Comparison of ENCODE assay signal across 1 cellular context in the genomic region with DNA sequence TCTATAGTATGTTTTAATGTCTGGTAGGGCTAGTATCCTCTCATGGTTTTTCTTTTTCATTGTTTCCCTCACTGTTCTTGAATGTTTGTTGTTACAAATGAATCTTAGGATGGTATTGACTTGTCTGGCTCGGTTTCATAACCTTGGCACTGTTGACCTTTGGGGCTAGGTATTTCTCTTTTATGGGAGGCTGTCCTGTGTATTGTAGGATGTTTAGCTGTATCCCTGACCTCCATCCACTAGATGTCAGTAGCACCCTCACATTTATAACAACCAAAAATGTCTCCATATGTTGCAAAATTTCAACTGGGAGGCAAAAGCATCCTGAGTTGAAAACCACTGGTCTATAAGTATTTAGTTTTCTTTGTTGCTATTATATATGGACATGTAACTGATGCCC.
TF ChIP-seq lines count a peak whose summit lies in the region.

No MANE protein-coding gene starts in this region.

TF ChIP-seq in HepG2, 621 proteins besides CTCF, POLR2A, EP300 and RAD21 (continued from another document and continues in another):
- TF ChIP-seq TCF7 (IDR thresholded peaks at IDR 0.05; ENCODE audit: low read depth) = peak; percentile 36; the same call in 1 of the 2 replicates
- TF ChIP-seq, protein P1, sequence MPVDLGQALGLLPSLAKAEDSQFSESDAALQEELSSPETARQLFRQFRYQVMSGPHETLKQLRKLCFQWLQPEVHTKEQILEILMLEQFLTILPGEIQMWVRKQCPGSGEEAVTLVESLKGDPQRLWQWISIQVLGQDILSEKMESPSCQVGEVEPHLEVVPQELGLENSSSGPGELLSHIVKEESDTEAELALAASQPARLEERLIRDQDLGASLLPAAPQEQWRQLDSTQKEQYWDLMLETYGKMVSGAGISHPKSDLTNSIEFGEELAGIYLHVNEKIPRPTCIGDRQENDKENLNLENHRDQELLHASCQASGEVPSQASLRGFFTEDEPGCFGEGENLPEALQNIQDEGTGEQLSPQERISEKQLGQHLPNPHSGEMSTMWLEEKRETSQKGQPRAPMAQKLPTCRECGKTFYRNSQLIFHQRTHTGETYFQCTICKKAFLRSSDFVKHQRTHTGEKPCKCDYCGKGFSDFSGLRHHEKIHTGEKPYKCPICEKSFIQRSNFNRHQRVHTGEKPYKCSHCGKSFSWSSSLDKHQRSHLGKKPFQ (CRISPR knock-in tag; IDR thresholded peaks at IDR 0.05; ENCODE audit: insufficient replicate concordance) = no peak
- TF ChIP-seq, protein P2, sequence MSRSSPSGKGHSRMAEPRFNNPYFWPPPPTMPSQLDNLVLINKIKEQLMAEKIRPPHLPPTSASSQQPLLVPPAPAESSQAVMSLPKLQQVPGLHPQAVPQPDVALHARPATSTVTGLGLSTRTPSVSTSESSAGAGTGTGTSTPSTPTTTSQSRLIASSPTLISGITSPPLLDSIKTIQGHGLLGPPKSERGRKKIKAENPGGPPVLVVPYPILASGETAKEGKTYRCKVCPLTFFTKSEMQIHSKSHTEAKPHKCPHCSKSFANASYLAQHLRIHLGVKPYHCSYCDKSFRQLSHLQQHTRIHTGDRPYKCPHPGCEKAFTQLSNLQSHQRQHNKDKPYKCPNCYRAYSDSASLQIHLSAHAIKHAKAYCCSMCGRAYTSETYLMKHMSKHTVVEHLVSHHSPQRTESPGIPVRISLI (CRISPR knock-in tag; IDR thresholded peaks at IDR 0.05; ENCODE audit: borderline replicate concordance) = no peak
- TF ChIP-seq STAG1 (CRISPR knock-in tag; IDR thresholded peaks at IDR 0.05) = peak; percentile 85
- TF ChIP-seq ZBTB20 (CRISPR knock-in tag; IDR thresholded peaks at IDR 0.05; ENCODE audit: borderline replicate concordance, low read depth) = 0 out of 2 replicates have a peak, but pooled peaks have one; percentile 27
- TF ChIP-seq, protein P3, sequence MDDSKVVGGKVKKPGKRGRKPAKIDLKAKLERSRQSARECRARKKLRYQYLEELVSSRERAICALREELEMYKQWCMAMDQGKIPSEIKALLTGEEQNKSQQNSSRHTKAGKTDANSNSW (CRISPR knock-in tag; IDR thresholded peaks at IDR 0.05; ENCODE audit: borderline replicate concordance) = no peak
- TF ChIP-seq, protein P4, sequence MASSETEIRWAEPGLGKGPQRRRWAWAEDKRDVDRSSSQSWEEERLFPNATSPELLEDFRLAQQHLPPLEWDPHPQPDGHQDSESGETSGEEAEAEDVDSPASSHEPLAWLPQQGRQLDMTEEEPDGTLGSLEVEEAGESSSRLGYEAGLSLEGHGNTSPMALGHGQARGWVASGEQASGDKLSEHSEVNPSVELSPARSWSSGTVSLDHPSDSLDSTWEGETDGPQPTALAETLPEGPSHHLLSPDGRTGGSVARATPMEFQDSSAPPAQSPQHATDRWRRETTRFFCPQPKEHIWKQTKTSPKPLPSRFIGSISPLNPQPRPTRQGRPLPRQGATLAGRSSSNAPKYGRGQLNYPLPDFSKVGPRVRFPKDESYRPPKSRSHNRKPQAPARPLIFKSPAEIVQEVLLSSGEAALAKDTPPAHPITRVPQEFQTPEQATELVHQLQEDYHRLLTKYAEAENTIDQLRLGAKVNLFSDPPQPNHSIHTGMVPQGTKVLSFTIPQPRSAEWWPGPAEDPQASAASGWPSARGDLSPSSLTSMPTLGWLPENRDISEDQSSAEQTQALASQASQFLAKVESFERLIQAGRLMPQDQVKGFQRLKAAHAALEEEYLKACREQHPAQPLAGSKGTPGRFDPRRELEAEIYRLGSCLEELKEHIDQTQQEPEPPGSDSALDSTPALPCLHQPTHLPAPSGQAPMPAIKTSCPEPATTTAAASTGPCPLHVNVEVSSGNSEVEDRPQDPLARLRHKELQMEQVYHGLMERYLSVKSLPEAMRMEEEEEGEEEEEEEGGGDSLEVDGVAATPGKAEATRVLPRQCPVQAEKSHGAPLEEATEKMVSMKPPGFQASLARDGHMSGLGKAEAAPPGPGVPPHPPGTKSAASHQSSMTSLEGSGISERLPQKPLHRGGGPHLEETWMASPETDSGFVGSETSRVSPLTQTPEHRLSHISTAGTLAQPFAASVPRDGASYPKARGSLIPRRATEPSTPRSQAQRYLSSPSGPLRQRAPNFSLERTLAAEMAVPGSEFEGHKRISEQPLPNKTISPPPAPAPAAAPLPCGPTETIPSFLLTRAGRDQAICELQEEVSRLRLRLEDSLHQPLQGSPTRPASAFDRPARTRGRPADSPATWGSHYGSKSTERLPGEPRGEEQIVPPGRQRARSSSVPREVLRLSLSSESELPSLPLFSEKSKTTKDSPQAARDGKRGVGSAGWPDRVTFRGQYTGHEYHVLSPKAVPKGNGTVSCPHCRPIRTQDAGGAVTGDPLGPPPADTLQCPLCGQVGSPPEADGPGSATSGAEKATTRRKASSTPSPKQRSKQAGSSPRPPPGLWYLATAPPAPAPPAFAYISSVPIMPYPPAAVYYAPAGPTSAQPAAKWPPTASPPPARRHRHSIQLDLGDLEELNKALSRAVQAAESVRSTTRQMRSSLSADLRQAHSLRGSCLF (CRISPR knock-in tag; IDR thresholded peaks at IDR 0.05; ENCODE audit: borderline replicate concordance) = no peak
- no peak for TF ChIP-seq KDM5B (CRISPR knock-in tag; IDR thresholded peaks at IDR 0.05; ENCODE audit: borderline replicate concordance)
- TF ChIP-seq HMGA1 (CRISPR knock-in tag; conservative IDR thresholded peaks at IDR 0.05) = no peak
- TF ChIP-seq, protein P5, sequence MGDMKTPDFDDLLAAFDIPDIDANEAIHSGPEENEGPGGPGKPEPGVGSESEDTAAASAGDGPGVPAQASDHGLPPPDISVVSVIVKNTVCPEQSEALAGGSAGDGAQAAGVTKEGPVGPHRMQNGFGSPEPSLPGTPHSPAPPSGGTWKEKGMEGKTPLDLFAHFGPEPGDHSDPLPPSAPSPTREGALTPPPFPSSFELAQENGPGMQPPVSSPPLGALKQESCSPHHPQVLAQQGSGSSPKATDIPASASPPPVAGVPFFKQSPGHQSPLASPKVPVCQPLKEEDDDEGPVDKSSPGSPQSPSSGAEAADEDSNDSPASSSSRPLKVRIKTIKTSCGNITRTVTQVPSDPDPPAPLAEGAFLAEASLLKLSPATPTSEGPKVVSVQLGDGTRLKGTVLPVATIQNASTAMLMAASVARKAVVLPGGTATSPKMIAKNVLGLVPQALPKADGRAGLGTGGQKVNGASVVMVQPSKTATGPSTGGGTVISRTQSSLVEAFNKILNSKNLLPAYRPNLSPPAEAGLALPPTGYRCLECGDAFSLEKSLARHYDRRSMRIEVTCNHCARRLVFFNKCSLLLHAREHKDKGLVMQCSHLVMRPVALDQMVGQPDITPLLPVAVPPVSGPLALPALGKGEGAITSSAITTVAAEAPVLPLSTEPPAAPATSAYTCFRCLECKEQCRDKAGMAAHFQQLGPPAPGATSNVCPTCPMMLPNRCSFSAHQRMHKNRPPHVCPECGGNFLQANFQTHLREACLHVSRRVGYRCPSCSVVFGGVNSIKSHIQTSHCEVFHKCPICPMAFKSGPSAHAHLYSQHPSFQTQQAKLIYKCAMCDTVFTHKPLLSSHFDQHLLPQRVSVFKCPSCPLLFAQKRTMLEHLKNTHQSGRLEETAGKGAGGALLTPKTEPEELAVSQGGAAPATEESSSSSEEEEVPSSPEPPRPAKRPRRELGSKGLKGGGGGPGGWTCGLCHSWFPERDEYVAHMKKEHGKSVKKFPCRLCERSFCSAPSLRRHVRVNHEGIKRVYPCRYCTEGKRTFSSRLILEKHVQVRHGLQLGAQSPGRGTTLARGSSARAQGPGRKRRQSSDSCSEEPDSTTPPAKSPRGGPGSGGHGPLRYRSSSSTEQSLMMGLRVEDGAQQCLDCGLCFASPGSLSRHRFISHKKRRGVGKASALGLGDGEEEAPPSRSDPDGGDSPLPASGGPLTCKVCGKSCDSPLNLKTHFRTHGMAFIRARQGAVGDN (CRISPR knock-in tag; IDR thresholded peaks at IDR 0.05) = no peak
- TF ChIP-seq ARNT (IDR thresholded peaks at IDR 0.05) = no peak
- TF ChIP-seq, protein P6, sequence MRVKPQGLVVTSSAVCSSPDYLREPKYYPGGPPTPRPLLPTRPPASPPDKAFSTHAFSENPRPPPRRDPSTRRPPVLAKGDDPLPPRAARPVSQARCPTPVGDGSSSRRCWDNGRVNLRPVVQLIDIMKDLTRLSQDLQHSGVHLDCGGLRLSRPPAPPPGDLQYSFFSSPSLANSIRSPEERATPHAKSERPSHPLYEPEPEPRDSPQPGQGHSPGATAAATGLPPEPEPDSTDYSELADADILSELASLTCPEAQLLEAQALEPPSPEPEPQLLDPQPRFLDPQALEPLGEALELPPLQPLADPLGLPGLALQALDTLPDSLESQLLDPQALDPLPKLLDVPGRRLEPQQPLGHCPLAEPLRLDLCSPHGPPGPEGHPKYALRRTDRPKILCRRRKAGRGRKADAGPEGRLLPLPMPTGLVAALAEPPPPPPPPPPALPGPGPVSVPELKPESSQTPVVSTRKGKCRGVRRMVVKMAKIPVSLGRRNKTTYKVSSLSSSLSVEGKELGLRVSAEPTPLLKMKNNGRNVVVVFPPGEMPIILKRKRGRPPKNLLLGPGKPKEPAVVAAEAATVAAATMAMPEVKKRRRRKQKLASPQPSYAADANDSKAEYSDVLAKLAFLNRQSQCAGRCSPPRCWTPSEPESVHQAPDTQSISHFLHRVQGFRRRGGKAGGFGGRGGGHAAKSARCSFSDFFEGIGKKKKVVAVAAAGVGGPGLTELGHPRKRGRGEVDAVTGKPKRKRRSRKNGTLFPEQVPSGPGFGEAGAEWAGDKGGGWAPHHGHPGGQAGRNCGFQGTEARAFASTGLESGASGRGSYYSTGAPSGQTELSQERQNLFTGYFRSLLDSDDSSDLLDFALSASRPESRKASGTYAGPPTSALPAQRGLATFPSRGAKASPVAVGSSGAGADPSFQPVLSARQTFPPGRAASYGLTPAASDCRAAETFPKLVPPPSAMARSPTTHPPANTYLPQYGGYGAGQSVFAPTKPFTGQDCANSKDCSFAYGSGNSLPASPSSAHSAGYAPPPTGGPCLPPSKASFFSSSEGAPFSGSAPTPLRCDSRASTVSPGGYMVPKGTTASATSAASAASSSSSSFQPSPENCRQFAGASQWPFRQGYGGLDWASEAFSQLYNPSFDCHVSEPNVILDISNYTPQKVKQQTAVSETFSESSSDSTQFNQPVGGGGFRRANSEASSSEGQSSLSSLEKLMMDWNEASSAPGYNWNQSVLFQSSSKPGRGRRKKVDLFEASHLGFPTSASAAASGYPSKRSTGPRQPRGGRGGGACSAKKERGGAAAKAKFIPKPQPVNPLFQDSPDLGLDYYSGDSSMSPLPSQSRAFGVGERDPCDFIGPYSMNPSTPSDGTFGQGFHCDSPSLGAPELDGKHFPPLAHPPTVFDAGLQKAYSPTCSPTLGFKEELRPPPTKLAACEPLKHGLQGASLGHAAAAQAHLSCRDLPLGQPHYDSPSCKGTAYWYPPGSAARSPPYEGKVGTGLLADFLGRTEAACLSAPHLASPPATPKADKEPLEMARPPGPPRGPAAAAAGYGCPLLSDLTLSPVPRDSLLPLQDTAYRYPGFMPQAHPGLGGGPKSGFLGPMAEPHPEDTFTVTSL (CRISPR knock-in tag; IDR thresholded peaks at IDR 0.05; ENCODE audit: borderline replicate concordance) = peak; percentile 40; the same call in 1 of the 2 replicates
- TF ChIP-seq GABPB1 (CRISPR knock-in tag; IDR thresholded peaks at IDR 0.05) = no peak
- TF ChIP-seq, protein P7, sequence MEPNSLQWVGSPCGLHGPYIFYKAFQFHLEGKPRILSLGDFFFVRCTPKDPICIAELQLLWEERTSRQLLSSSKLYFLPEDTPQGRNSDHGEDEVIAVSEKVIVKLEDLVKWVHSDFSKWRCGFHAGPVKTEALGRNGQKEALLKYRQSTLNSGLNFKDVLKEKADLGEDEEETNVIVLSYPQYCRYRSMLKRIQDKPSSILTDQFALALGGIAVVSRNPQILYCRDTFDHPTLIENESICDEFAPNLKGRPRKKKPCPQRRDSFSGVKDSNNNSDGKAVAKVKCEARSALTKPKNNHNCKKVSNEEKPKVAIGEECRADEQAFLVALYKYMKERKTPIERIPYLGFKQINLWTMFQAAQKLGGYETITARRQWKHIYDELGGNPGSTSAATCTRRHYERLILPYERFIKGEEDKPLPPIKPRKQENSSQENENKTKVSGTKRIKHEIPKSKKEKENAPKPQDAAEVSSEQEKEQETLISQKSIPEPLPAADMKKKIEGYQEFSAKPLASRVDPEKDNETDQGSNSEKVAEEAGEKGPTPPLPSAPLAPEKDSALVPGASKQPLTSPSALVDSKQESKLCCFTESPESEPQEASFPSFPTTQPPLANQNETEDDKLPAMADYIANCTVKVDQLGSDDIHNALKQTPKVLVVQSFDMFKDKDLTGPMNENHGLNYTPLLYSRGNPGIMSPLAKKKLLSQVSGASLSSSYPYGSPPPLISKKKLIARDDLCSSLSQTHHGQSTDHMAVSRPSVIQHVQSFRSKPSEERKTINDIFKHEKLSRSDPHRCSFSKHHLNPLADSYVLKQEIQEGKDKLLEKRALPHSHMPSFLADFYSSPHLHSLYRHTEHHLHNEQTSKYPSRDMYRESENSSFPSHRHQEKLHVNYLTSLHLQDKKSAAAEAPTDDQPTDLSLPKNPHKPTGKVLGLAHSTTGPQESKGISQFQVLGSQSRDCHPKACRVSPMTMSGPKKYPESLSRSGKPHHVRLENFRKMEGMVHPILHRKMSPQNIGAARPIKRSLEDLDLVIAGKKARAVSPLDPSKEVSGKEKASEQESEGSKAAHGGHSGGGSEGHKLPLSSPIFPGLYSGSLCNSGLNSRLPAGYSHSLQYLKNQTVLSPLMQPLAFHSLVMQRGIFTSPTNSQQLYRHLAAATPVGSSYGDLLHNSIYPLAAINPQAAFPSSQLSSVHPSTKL (CRISPR knock-in tag; IDR thresholded peaks at IDR 0.05) = peak; percentile 87
- no peak for TF ChIP-seq DPF2 (CRISPR knock-in tag; IDR thresholded peaks at IDR 0.05; ENCODE audit: borderline replicate concordance, low read depth)
- TF ChIP-seq NFATC3 (CRISPR knock-in tag; IDR thresholded peaks at IDR 0.05) = no peak
- TF ChIP-seq, protein P8, sequence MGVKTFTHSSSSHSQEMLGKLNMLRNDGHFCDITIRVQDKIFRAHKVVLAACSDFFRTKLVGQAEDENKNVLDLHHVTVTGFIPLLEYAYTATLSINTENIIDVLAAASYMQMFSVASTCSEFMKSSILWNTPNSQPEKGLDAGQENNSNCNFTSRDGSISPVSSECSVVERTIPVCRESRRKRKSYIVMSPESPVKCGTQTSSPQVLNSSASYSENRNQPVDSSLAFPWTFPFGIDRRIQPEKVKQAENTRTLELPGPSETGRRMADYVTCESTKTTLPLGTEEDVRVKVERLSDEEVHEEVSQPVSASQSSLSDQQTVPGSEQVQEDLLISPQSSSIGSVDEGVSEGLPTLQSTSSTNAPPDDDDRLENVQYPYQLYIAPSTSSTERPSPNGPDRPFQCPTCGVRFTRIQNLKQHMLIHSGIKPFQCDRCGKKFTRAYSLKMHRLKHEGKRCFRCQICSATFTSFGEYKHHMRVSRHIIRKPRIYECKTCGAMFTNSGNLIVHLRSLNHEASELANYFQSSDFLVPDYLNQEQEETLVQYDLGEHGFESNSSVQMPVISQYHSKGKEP (CRISPR knock-in tag; IDR thresholded peaks at IDR 0.05) = no peak
- TF ChIP-seq, protein P9, sequence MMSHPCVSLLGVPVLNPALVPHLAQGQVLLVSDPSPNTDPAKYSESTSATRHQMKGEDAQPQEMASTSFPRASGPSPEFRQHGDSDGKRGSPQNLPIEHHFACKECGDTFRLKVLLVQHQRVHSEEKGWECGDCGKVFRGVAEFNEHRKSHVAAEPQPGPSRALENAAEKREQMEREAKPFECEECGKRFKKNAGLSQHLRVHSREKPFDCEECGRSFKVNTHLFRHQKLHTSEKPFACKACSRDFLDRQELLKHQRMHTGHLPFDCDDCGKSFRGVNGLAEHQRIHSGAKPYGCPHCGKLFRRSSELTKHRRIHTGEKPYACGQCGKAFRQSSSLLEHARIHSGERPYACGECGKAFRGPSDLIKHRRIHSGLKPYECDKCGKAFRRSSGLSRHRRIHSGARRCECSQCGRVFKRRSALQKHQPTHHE (CRISPR knock-in tag; IDR thresholded peaks at IDR 0.05; ENCODE audit: borderline replicate concordance) = no peak
- no peak for TF ChIP-seq ZNF816 (CRISPR knock-in tag; IDR thresholded peaks at IDR 0.05; ENCODE audit: borderline replicate concordance)
- TF ChIP-seq, protein P10, sequence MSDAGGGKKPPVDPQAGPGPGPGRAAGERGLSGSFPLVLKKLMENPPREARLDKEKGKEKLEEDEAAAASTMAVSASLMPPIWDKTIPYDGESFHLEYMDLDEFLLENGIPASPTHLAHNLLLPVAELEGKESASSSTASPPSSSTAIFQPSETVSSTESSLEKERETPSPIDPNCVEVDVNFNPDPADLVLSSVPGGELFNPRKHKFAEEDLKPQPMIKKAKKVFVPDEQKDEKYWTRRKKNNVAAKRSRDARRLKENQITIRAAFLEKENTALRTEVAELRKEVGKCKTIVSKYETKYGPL (CRISPR knock-in tag; IDR thresholded peaks at IDR 0.05) = no peak
- no peak for TF ChIP-seq ZNF431 (CRISPR knock-in tag; IDR thresholded peaks at IDR 0.05; ENCODE audit: borderline replicate concordance, low read depth)
